ENCODE assay signal across 24 cellular contexts in the genomic region with DNA sequence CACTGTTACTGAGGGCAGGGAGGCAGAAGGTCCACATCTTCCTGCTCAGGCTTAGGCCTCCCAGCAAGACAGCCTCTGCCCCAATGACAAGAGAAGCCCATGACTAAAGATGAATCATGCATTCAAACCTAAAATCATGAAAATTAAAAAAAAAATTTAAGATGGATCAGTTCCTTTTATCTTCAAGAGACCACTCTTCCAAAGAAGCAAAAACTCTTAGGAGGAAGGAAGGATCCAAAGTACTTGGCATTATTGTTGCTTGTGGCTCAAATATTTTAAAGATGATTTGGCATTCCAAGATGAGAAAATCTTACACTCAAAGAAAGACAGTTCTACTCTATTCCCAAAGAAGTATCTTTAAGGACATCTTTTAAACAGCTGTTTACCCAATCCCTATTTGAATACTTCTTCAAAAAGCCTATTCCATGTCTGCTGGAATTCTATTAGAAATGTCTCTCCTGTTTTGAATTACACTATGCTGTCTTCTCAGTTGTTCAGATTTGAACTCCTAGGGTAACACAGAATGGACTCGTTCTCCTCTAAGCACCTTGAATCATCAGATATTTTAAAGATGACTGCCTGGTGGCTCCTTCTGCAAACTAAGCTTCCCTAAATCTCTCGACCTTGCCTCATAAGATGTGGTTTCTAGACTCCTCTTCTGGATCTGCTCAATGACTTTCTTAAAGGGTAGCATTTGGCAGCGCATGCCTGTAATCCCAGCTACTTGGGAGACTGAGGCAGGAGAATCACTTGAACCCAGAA. TPM values are rescaled to one million over a fixed set of nuclear protein-coding genes. Genes with fewer than 3 reads are reported as not detected.
DNase-seq lines count a peak whose midpoint lies in the region; ATAC-seq and TF ChIP-seq lines count a peak whose summit lies in the region.
"Had no signal": no experiment of that assay in that cellular context is flagged by ENCODE, and none has a peak within 500 bp of the region (broad histone marks: within the 10 kb centered on the region; RNA-seq: fewer than 3 reads in every experiment).

No MANE protein-coding gene starts in this region.

- H3K9me3 ChIP-seq in mammary epithelial cell (replicated peaks; ENCODE audit: insufficient read depth, low read length), result no peaks in the 10 kb centered on the region
- H3K9me3 ChIP-seq in breast epithelium, result no peaks in the 10 kb centered on the region
- H3K9me3 ChIP-seq in esophagus squamous epithelium, result no peaks in the 10 kb centered on the region
- H3K9me3 ChIP-seq: BE2C, ovary, right atrium auricular region, upper lobe of right lung had no signal

- CTCF ChIA-PET in mammary epithelial cell (lab: Charles Lee; ENCODE audit: low non-redundant PET), result no interaction called here

- H3K9me3 Mint-ChIP-seq in type B pancreatic cell, result no peaks in the 10 kb centered on the region
- H3K9me3 Mint-ChIP-seq: activated naive CD4-positive, alpha-beta T cell treated with anti-CD3 and anti-CD28 coated beads, Interleukin-2, amount 10 ng/mL, durations not matched to agents 7 days and 5 days; activated T-cell treated with anti-CD3 and anti-CD28 coated beads, Interleukin-2, amount 50 U/mL, for 4 hours; central memory CD8-positive, alpha-beta T cell; GM23338; natural killer cell treated with Interleukin-12 subunit alpha and Interleukin-12 subunit beta and Interleukin-15 and Interleukin-18, amount 100 ng/mL, for 72 hours had no signal

- H3K27me3 Mint-ChIP-seq in type B pancreatic cell, result no peaks in the 10 kb centered on the region
- H3K27me3 Mint-ChIP-seq: central memory CD8-positive, alpha-beta T cell; natural killer cell treated with Interleukin-12 subunit alpha and Interleukin-12 subunit beta and Interleukin-15 and Interleukin-18, amount 100 ng/mL, for 72 hours had no signal

- TF ChIP-seq POLR2A in breast epithelium (IDR thresholded peaks at IDR 0.05), result no peak
- TF ChIP-seq POLR2A in esophagus squamous epithelium (IDR thresholded peaks at IDR 0.05), result no peak

- 95% methylated on average over 3 of the region's 3 CpGs for WGBS in mammary epithelial cell (ENCODE audit: low coverage, missing lambda C conversion rate)
- WGBS in esophagus squamous epithelium, 2 donors, result 82 to 96% methylated on average over 2 to 3 of the region's 3 CpGs

- H3K9ac ChIP-seq in mammary epithelial cell (ENCODE audit: insufficient read depth, low read length), result no peak overlapping the region

- H3K27ac Mint-ChIP-seq in type B pancreatic cell, result peak overlapping the region; percentile 58
- H3K27ac Mint-ChIP-seq: activated naive CD4-positive, alpha-beta T cell treated with anti-CD3 and anti-CD28 coated beads, Interleukin-2, amount 10 ng/mL, durations not matched to agents 7 days and 5 days; GM23338; natural killer cell treated with Interleukin-12 subunit alpha and Interleukin-12 subunit beta and Interleukin-15 and Interleukin-18, amount 100 ng/mL, for 72 hours had no signal

- no peak overlapping the region for H3K4me2 ChIP-seq in mammary epithelial cell (ENCODE audit: insufficient read depth, low read depth, low read length)
- H3K4me2 ChIP-seq: GM23338 had no signal

- H3K4me3 ChIP-seq in mammary epithelial cell (replicated peaks in 1 of 3; ENCODE audit: insufficient read depth in 1 of 3, low read depth in 2 of 3, low read length in 3 of 3) (no peak overlapping the region), breast epithelium (no peak overlapping the region), fibroblast of mammary gland (ENCODE audit: control insufficient read depth, low read depth, low read length) (no peak overlapping the region), esophagus squamous epithelium (no peak overlapping the region)
- H3K4me3 ChIP-seq: GM23338, ovary, right atrium auricular region, upper lobe of right lung had no signal

- H3K79me2 ChIP-seq in mammary epithelial cell (ENCODE audit: insufficient read depth, low read length), result no peaks in the 10 kb centered on the region

- H3K27ac ChIP-seq in mammary epithelial cell (ENCODE audit: insufficient read depth, low read depth, low read length) (no peak overlapping the region), breast epithelium (no peak overlapping the region), esophagus squamous epithelium (no peak overlapping the region)
- H3K27ac ChIP-seq: ovary, right atrium auricular region, upper lobe of right lung had no signal

- H2AFZ ChIP-seq in mammary epithelial cell (ENCODE audit: low read depth, low read length), result peak overlapping the region; percentile 2
- H2AFZ ChIP-seq: GM23338 had no signal

- H3K4me1 Mint-ChIP-seq in type B pancreatic cell (ENCODE audit: unreplicated experiment), result no peaks in the 10 kb centered on the region
- H3K4me1 Mint-ChIP-seq: activated naive CD4-positive, alpha-beta T cell treated with anti-CD3 and anti-CD28 coated beads, Interleukin-2, amount 10 ng/mL, durations not matched to agents 7 days and 5 days; central memory CD8-positive, alpha-beta T cell had no signal

- intact Hi-C loops in mammary epithelial cell (cut with micrococcal nuclease), result no loop called here
- intact Hi-C loops in breast epithelium (cut with DNase I; ENCODE audit: low total_unique reads), result no loop called here
- intact Hi-C loops in esophagus squamous epithelium (cut with DNase I), result no loop called here

- H3K36me3 ChIP-seq in mammary epithelial cell (ENCODE audit: insufficient read depth, low read length) (no peaks in the 10 kb centered on the region), breast epithelium (no peaks in the 10 kb centered on the region), esophagus squamous epithelium (no peaks in the 10 kb centered on the region)
- H3K36me3 ChIP-seq: ovary, upper lobe of right lung had no signal

- in situ Hi-C loops in mammary epithelial cell (cut with MboI; ENCODE audit: low sequenced_read_pairs in 2 of 2), result no loop called here

- dilution Hi-C loops in mammary epithelial cell (cut with HindIII; ENCODE audit: low sequenced_read_pairs), result no loop called here

- DNase-seq in mammary epithelial cell (no peak), breast epithelium (ENCODE audit: low spot score in 2 of 2) (no peak), fibroblast of mammary gland (ENCODE audit: low read depth) (peak; percentile 59), type B pancreatic cell (ENCODE audit: extremely low spot score, unreplicated experiment) (no peak), esophagus squamous epithelium (lab: John Stamatoyannopoulos, UW) (no peak)
- DNase-seq: 8988T; activated CD4-positive, alpha-beta T cell treated with anti-CD3 and anti-CD28 coated beads for 1 hour; activated naive CD4-positive, alpha-beta T cell treated with anti-CD3 and anti-CD28 coated beads, Interleukin-2, amount 10 ng/mL, durations not matched to agents 7 days and 5 days; activated T-cell treated with anti-CD3 and anti-CD28 coated beads, Interleukin-2, amount 50 U/mL, for 4 hours; anterior cingulate cortex; BE2C; DMS79 treated with DMSO at 0.1 percent for 48 hours; effector CD4-positive, alpha-beta T cell; NCI-H1436 treated with DMSO at 0.1 percent for 48 hours; NCI-H524; ovary; upper lobe of right lung had no signal

- ATAC-seq in SK-N-SH treated with all-trans-retinoic acid at 6 μM for 48 hours, result peak; percentile 47
- ATAC-seq in HG03159 (IDR thresholded peaks at IDR 0.05; ENCODE audit: unreplicated experiment), result no peak
- ATAC-seq in HG03175 (IDR thresholded peaks at IDR 0.05; ENCODE audit: unreplicated experiment), result no peak
- ATAC-seq: activated T-cell treated with anti-CD3 and anti-CD28 coated beads, Interleukin-2, amount 50 U/mL, for 4 hours; GM23338; natural killer cell treated with Interleukin-12 subunit alpha and Interleukin-12 subunit beta and Interleukin-15 and Interleukin-18, amount 100 ng/mL, for 72 hours; upper lobe of right lung had no signal

- TF ChIP-seq CTCF in mammary epithelial cell (conservative IDR thresholded peaks at IDR 0.05 in 1 of 2, IDR thresholded peaks at IDR 0.05 in 1 of 2; ENCODE audit: extremely low read depth in 1 of 2, insufficient read depth in 1 of 2, low read depth in 1 of 2, low read length in 2 of 2) (no peak), breast epithelium (IDR thresholded peaks at IDR 0.05) (no peak), fibroblast of mammary gland (conservative IDR thresholded peaks at IDR 0.05; ENCODE audit: control insufficient read depth, insufficient read depth, low read depth, low read length) (no peak), type B pancreatic cell (conservative IDR thresholded peaks at IDR 0.05) (no peak), esophagus squamous epithelium (IDR thresholded peaks at IDR 0.05) (no peak)

- no peak overlapping the region for H3K4me3 Mint-ChIP-seq in type B pancreatic cell
- H3K4me3 Mint-ChIP-seq: activated naive CD4-positive, alpha-beta T cell treated with anti-CD3 and anti-CD28 coated beads, Interleukin-2, amount 10 ng/mL, durations not matched to agents 7 days and 5 days; activated T-cell treated with anti-CD3 and anti-CD28 coated beads, Interleukin-2, amount 50 U/mL, for 4 hours; central memory CD8-positive, alpha-beta T cell; GM23338; natural killer cell treated with Interleukin-12 subunit alpha and Interleukin-12 subunit beta and Interleukin-15 and Interleukin-18, amount 100 ng/mL, for 72 hours had no signal

- H3K27me3 ChIP-seq in mammary epithelial cell (ENCODE audit: insufficient read depth, low read length) (no peaks in the 10 kb centered on the region), breast epithelium (no peaks in the 10 kb centered on the region), esophagus squamous epithelium (peaks cover 0 to 3% (median 0%) of the 10 kb centered on the region in 4 donors)
- H3K27me3 ChIP-seq: BE2C, ovary, right atrium auricular region, upper lobe of right lung had no signal

- H3K4me1 ChIP-seq in mammary epithelial cell (ENCODE audit: insufficient read depth, low read length), result peaks cover 10% of the 10 kb centered on the region
- H3K4me1 ChIP-seq in breast epithelium, result no peaks in the 10 kb centered on the region
- H3K4me1 ChIP-seq in esophagus squamous epithelium, result no peaks in the 10 kb centered on the region
- H3K4me1 ChIP-seq: BE2C, upper lobe of right lung had no signal

- BruUV-seq in mammary epithelial cell (replicated peaks; lab: Mats Ljungman, UMichigan), result no TSS peak

- H3K36me3 Mint-ChIP-seq in type B pancreatic cell, result no peaks in the 10 kb centered on the region
- H3K36me3 Mint-ChIP-seq: activated naive CD4-positive, alpha-beta T cell treated with anti-CD3 and anti-CD28 coated beads, Interleukin-2, amount 10 ng/mL, durations not matched to agents 7 days and 5 days; natural killer cell treated with Interleukin-12 subunit alpha and Interleukin-12 subunit beta and Interleukin-15 and Interleukin-18, amount 100 ng/mL, for 72 hours had no signal

- H4K20me1 ChIP-seq in mammary epithelial cell (ENCODE audit: insufficient read depth, low read length), result no peaks in the 10 kb centered on the region

RNA-seq across cellular contexts. Expression of gene SERP2, which starts 7.0 kb away (rescaled TPM):
- total RNA-seq in mammary epithelial cell (1 to 10 TPM in 1 of 2 donors, under 1 TPM in 1; 0.94 to 3.0 TPM), breast epithelium (1 to 10 TPM; 2.6 to 6.9 (median 6.4) TPM), type B pancreatic cell (ENCODE audit: low replicate concordance) (3.6 and 6.1 TPM in 2 replicates), esophagus squamous epithelium (1 to 10 TPM in 3 of 4 donors, under 1 TPM in 1; 0.35 to 3.6 (median 1.5) TPM)
- polyA plus RNA-seq in mammary epithelial cell, result 0.87 TPM
- polyA minus RNA-seq in mammary epithelial cell, result 6.7 TPM
